Comparison of ENCODE assay signal across 2 cellular contexts in the genomic region with DNA sequence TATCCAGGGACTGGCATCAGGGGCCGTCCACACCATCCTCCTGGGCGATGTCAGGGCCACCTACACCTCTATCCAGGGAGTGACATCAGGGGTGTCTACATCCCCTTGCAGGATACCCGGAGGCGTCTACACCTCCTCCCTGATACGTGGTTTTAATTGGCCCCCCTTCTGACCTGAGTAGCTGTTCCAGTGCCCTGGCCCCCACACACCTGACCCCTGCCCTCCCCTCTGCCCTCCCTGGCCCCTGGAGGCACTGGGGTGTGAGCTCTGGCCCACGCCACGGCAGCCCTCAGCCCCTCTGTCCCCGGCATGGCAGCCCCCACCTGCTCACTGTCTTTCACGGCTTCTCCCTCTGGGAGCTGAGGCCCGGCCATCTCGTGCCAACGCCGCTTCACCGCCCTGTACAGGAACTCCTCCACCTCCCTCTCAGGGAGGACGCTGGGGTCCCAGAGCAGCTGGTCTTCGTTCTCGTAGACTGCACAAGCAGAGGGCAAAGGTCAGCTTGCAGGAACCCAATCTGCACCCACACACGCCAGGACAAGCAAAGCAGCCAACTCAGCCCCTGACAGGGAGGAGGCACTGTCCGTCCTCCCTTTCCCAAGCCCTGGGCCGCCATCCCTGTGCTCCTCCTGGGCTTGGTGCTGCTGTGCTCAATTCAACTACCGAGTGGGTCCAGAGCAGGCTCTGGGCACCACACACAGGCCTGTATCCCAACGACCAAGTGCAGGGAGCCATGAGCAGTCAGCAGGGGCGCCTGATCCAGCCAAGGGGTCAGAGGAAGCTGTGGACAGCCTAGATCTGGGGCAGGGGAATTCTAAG.
TF ChIP-seq lines count a peak whose summit lies in the region.

No MANE protein-coding gene starts in this region.

TF ChIP-seq in K562, 482 proteins besides CTCF, POLR2A, EP300 and RAD21:
- TF ChIP-seq TSC22D4 (tag; IDR thresholded peaks at IDR 0.05), result no peak
- TF ChIP-seq CBFA2T3 (IDR thresholded peaks at IDR 0.05), result 0 out of 2 replicates have a peak, but pooled peaks have one; percentile 7
- TF ChIP-seq, protein P1, sequence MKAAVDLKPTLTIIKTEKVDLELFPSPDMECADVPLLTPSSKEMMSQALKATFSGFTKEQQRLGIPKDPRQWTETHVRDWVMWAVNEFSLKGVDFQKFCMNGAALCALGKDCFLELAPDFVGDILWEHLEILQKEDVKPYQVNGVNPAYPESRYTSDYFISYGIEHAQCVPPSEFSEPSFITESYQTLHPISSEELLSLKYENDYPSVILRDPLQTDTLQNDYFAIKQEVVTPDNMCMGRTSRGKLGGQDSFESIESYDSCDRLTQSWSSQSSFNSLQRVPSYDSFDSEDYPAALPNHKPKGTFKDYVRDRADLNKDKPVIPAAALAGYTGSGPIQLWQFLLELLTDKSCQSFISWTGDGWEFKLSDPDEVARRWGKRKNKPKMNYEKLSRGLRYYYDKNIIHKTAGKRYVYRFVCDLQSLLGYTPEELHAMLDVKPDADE (conservative IDR thresholded peaks at IDR 0.05; ENCODE audit: control insufficient read depth, low read depth, low read length), result no peak
- no peak for TF ChIP-seq SPI1 (IDR thresholded peaks at IDR 0.05; ENCODE audit: borderline replicate concordance, low read depth, low read length)

TF ChIP-seq in H1, 55 proteins besides CTCF, POLR2A, EP300 and RAD21:
- no peak for TF ChIP-seq SP2 (IDR thresholded peaks at IDR 0.05; ENCODE audit: low read length)
- TF ChIP-seq POLR2AphosphoS5 (IDR thresholded peaks at IDR 0.05; ENCODE audit: low read depth, low read length), result no peak
- TF ChIP-seq RFX5 (IDR thresholded peaks at IDR 0.05; ENCODE audit: borderline replicate concordance, low read depth, low read length), result no peak
- no peak for TF ChIP-seq RBBP5 (IDR thresholded peaks at IDR 0.05; ENCODE audit: borderline replicate concordance, low read depth, low read length)
- no peak for TF ChIP-seq KDM1A (IDR thresholded peaks at IDR 0.05; ENCODE audit: borderline replicate concordance, low read length)
